ENCODE assay signal across 8 cellular contexts in genomic region chr13:99501135-99501951, GRCh38. TPM values are rescaled to one million over a fixed set of nuclear protein-coding genes. Genes with fewer than 3 reads are reported as not detected.
DNase-seq lines count a peak whose midpoint lies in the region; ATAC-seq and TF ChIP-seq lines count a peak whose summit lies in the region.

A gene with protein sequence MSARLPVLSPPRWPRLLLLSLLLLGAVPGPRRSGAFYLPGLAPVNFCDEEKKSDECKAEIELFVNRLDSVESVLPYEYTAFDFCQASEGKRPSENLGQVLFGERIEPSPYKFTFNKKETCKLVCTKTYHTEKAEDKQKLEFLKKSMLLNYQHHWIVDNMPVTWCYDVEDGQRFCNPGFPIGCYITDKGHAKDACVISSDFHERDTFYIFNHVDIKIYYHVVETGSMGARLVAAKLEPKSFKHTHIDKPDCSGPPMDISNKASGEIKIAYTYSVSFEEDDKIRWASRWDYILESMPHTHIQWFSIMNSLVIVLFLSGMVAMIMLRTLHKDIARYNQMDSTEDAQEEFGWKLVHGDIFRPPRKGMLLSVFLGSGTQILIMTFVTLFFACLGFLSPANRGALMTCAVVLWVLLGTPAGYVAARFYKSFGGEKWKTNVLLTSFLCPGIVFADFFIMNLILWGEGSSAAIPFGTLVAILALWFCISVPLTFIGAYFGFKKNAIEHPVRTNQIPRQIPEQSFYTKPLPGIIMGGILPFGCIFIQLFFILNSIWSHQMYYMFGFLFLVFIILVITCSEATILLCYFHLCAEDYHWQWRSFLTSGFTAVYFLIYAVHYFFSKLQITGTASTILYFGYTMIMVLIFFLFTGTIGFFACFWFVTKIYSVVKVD (plus strand): TSS chr13:99501472. CDS start chr13:99501607, 135 bp downstream.

- no peaks in the 10 kb centered on the region for H3K27me3 Mint-ChIP-seq in activated naive CD8-positive, alpha-beta T cell

- no peaks in the 10 kb centered on the region for H3K9me3 Mint-ChIP-seq in activated naive CD8-positive, alpha-beta T cell (ENCODE audit: low read depth)

- H3K4me3 Mint-ChIP-seq in activated naive CD8-positive, alpha-beta T cell, result peak within 1 kb of the TSS; percentile 95

- H4K20me1 ChIP-seq in osteoblast (ENCODE audit: insufficient read depth, low read length), result peaks cover 25% of the 10 kb centered on the region

- DNase-seq in NCI-H1105 (lab: John Stamatoyannopoulos, UW), result peak; percentile 84
- DNase-seq in SKM-1 treated with dmso at 0.1 percent for 144 hours (lab: John Stamatoyannopoulos, UW; ENCODE audit: unreplicated experiment), result peak; percentile 94
- DNase-seq in glomerular visceral epithelial cell (ENCODE audit: extremely low spot score), result peak; percentile 98
- peak; percentile 98 for DNase-seq in osteoblast (ENCODE audit: insufficient read length, low spot score, missing footprints)
- peak; percentile 90 for DNase-seq in thoracic aorta (ENCODE audit: low spot score)

- H3K36me3 ChIP-seq in osteoblast (ENCODE audit: insufficient read depth, low read length) (no peaks in the 10 kb centered on the region), thoracic aorta (no peaks in the 10 kb centered on the region)

- H3K79me2 ChIP-seq in osteoblast (ENCODE audit: insufficient read depth, low read length), result peaks cover 50% of the 10 kb centered on the region

- H3K9me3 ChIP-seq in osteoblast (ENCODE audit: low read depth, low read length) (no peaks in the 10 kb centered on the region), thoracic aorta (no peaks in the 10 kb centered on the region)

- H3K4me3 ChIP-seq in GM08714 (ENCODE audit: low read length) (peak within 1 kb of the TSS; percentile 84), osteoblast (ENCODE audit: insufficient read depth, low read length) (peak within 1 kb of the TSS; percentile 98), thoracic aorta (peak within 1 kb of the TSS; percentile 94)

- peak within 1 kb of the TSS; percentile 98 for H3K4me2 ChIP-seq in osteoblast (ENCODE audit: insufficient read depth, low read length)

- H3K4me1 Mint-ChIP-seq in activated naive CD8-positive, alpha-beta T cell (ENCODE audit: low read depth), result peaks cover 79% of the 10 kb centered on the region

- ATAC-seq in HG02610 (IDR thresholded peaks at IDR 0.05; ENCODE audit: unreplicated experiment), result peak; percentile 49
- ATAC-seq in thoracic aorta (ENCODE audit: insufficient number of reproducible peaks, low FRiP score, low read depth), result peak; percentile 78

- H3K27ac ChIP-seq in osteoblast (ENCODE audit: low read depth, low read length), result peak within 1 kb of the TSS; percentile 82
- H3K27ac ChIP-seq in thoracic aorta, result peak within 1 kb of the TSS; percentile 79 to 84

- TF ChIP-seq CTCF in osteoblast (IDR thresholded peaks at IDR 0.05; ENCODE audit: extremely low read depth, low read depth, low read length) (no peak), thoracic aorta (IDR thresholded peaks at IDR 0.05) (no peak)

- H3K4me1 ChIP-seq in osteoblast (ENCODE audit: insufficient read depth, low read length), result peaks cover 39% of the 10 kb centered on the region
- peaks cover 31 to 75% of the 10 kb centered on the region in 2 donors for H3K4me1 ChIP-seq in thoracic aorta (ENCODE audit: control insufficient read depth in 1 of 2, low read depth in 2 of 2)

- no peaks in the 10 kb centered on the region for H3K27me3 ChIP-seq in osteoblast (ENCODE audit: insufficient read depth, low read length)
- no peaks in the 10 kb centered on the region for H3K27me3 ChIP-seq in thoracic aorta (replicated peaks; ENCODE audit: insufficient read depth)

- peak within 1 kb of the TSS; percentile 93 for H3K27ac Mint-ChIP-seq in activated naive CD8-positive, alpha-beta T cell

- H2AFZ ChIP-seq in osteoblast (ENCODE audit: low read length), result peak within 1 kb of the TSS; percentile 96

- H3K36me3 Mint-ChIP-seq in activated naive CD8-positive, alpha-beta T cell, result no peaks in the 10 kb centered on the region

RNA-seq across cellular contexts. Expression of the gene that starts here (rescaled TPM):
- total RNA-seq in osteoblast (160 and 182 TPM in 2 replicates), thoracic aorta (100 to 1,000 TPM in 1 of 2 donors, 10 to 100 TPM in 1; 92.9 to 107 TPM)

Comparison
In these comparisons a context has a peak if more than half of its experiments do, and no peak if none do; other contexts are left out.
1. Peak in every context shown above with its lines: DNase-seq, ATAC-seq, H3K4me3 ChIP-seq and H3K27ac ChIP-seq.